19 cellular contexts compared by ENCODE assay signal in genomic region chr16:12293017-12293618, GRCh38.
"Had no signal": no experiment of that assay in that cellular context is flagged by ENCODE, and none has a peak within 500 bp of the region (broad histone marks: within the 10 kb centered on the region; RNA-seq: fewer than 3 reads in every experiment).

No MANE protein-coding gene starts in this region.

- H3K4me3 ChIP-seq: ascending aorta, breast epithelium, gastrocnemius medialis, heart right ventricle, tibial artery, uterus had no signal

- H3K27me3 Mint-ChIP-seq: activated naive CD8-positive, alpha-beta T cell treated with anti-CD3 and anti-CD28 coated beads, Interleukin-2, amount 50 U/mL, for 24 hours; natural killer cell treated with Interleukin-12 subunit alpha and Interleukin-12 subunit beta and Interleukin-15 and Interleukin-18, amount 100 ng/mL, for 72 hours; stimulated activated naive B cell treated with anti-CD40 and anti-IgM and Interleukin-4, amounts not matched to agents 10 μg/mL and 1 μg/mL and 100 μg/mL, for 72 hours; T-helper 17 cell had no signal

- H3K36me3 ChIP-seq: ascending aorta, breast epithelium, gastrocnemius medialis, heart right ventricle, uterus had no signal

- H3K4me1 ChIP-seq: breast epithelium, gastrocnemius medialis, uterus had no signal

- H3K4me3 Mint-ChIP-seq: activated naive CD8-positive, alpha-beta T cell treated with anti-CD3 and anti-CD28 coated beads, Interleukin-2, amount 50 U/mL, for 24 hours; natural killer cell treated with Interleukin-12 subunit alpha and Interleukin-12 subunit beta and Interleukin-15 and Interleukin-18, amount 100 ng/mL, for 72 hours; T-helper 17 cell had no signal

- H3K27ac Mint-ChIP-seq: activated naive CD8-positive, alpha-beta T cell treated with anti-CD3 and anti-CD28 coated beads, Interleukin-2, amount 50 U/mL, for 24 hours; natural killer cell treated with Interleukin-12 subunit alpha and Interleukin-12 subunit beta and Interleukin-15 and Interleukin-18, amount 100 ng/mL, for 72 hours; T-helper 17 cell had no signal

- ATAC-seq: activated naive CD8-positive, alpha-beta T cell treated with anti-CD3 and anti-CD28 coated beads, Interleukin-2, amount 50 U/mL, for 24 hours; gastrocnemius medialis; heart right ventricle; left ventricle myocardium superior; natural killer cell treated with Interleukin-12 subunit alpha and Interleukin-12 subunit beta and Interleukin-15 and Interleukin-18, amount 100 ng/mL, for 72 hours; T-helper 17 cell had no signal

- H3K9me3 ChIP-seq: ascending aorta, breast epithelium, gastrocnemius medialis, uterus had no signal

- H3K27ac ChIP-seq: ascending aorta, breast epithelium, epithelial cell of prostate, gastrocnemius medialis, heart right ventricle, tibial artery, uterus had no signal

- DNase-seq: activated CD4-positive, alpha-beta T cell treated with anti-CD3 and anti-CD28 coated beads, Interleukin-2, amount 50 U/mL, for 1 hour; activated CD8-positive, alpha-beta memory T cell treated with anti-CD3 and anti-CD28 coated beads for 24 hours; activated naive CD4-positive, alpha-beta T cell treated with Interleukin-2 at 50 U/mL for 16 hours; activated naive CD8-positive, alpha-beta T cell treated with anti-CD3 and anti-CD28 coated beads, Interleukin-2, amount 50 U/mL, for 24 hours; cerebellar nuclear complex; effector memory CD4-positive, alpha-beta T cell; gastrocnemius medialis; heart right ventricle; left ventricle myocardium superior; stimulated activated CD4-positive, alpha-beta T cell treated with anti-CD3 and anti-CD28 coated beads, Interleukin-15, amount 100 ng/mL, for 24 hours; stimulated activated CD4-positive, alpha-beta T cell treated with anti-CD3 and anti-CD28 coated beads, Interleukin-4, amount 100 ng/mL, for 1 hour; stimulated activated naive B cell treated with anti-CD40 and anti-IgM and Interleukin-4, amounts not matched to agents 10 μg/mL and 1 μg/mL and 100 μg/mL, for 72 hours; T-helper 17 cell; tibial artery; uterus had no signal

- H3K27me3 ChIP-seq: ascending aorta, breast epithelium, gastrocnemius medialis, heart right ventricle, tibial artery, uterus had no signal
